In the genomic region with DNA sequence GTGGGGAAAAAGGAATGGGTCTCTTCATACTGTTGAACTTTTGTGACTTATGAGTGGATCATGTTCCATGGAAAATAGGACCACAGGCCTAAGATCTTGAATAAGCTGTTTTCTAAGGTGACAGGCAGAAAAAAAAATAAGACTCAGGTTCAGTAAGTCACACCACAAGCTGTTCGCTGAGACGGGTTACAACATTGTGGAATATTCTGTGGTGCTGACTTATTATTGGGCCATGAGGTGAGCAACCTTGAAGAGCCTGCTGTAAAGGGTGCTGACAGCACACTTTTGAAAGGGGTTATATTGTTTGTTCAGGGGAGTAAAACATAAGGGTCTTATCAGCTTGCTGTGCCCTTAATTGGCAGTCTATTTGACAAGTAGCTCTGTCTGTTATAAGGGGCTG, we compare ENCODE assay signal across 14 cellular contexts.
DNase-seq lines count a peak whose midpoint lies in the region; ATAC-seq and TF ChIP-seq lines count a peak whose summit lies in the region.
"Had no signal": no experiment of that assay in that cellular context is flagged by ENCODE, and none has a peak within 500 bp of the region (broad histone marks: within the 10 kb centered on the region; RNA-seq: fewer than 3 reads in every experiment).

No MANE protein-coding gene starts in this region.

- H4K20me1 ChIP-seq in mammary epithelial cell (ENCODE audit: insufficient read depth, low read length) (no peaks in the 10 kb centered on the region), hepatocyte (ENCODE audit: insufficient read depth, poor library complexity, severe bottlenecking) (no peaks in the 10 kb centered on the region)

- H3K27me3 ChIP-seq in mammary epithelial cell (ENCODE audit: insufficient read depth, low read length) (no peaks in the 10 kb centered on the region), breast epithelium (no peaks in the 10 kb centered on the region), hepatocyte (no peaks in the 10 kb centered on the region)
- H3K27me3 ChIP-seq: BE2C had no signal

- no peak for ATAC-seq in activated CD4-positive, alpha-beta T cell treated with anti-CD3 and anti-CD28 coated beads for 36 hours
- no peak for ATAC-seq in HG02763 (IDR thresholded peaks at IDR 0.05; ENCODE audit: unreplicated experiment)
- ATAC-seq: A549; CD8-positive, alpha-beta T cell; HepG2 had no signal

- CTCF ChIA-PET in mammary epithelial cell (lab: Charles Lee; ENCODE audit: low non-redundant PET), result no interaction called here
- CTCF ChIA-PET in activated CD4-positive, alpha-beta T cell treated with anti-CD3 and anti-CD28 coated beads for 36 hours (lab: Charles Lee), result interaction anchor here (0.8 kb wide), 1 partner anchor 17 kb away, joined by 3 read pairs; no protein-coding TSS in a partner anchor

- H3K9me2 ChIP-seq in hepatocyte (replicated peaks; ENCODE audit: insufficient read depth), result no peaks in the 10 kb centered on the region

- H3K27ac ChIP-seq in mammary epithelial cell (ENCODE audit: insufficient read depth, low read depth, low read length), result no peak overlapping the region
- H3K27ac ChIP-seq in breast epithelium, result no peak overlapping the region
- no peak overlapping the region for H3K27ac ChIP-seq in hepatocyte
- H3K27ac ChIP-seq: A549, C4-2B had no signal

- H3K36me3 Mint-ChIP-seq in activated CD4-positive, alpha-beta T cell treated with anti-CD3 and anti-CD28 coated beads for 36 hours (ENCODE audit: low read depth), result no peaks in the 10 kb centered on the region
- H3K36me3 Mint-ChIP-seq: CD8-positive, alpha-beta T cell had no signal

- no peak overlapping the region for H3K4me3 Mint-ChIP-seq in activated CD4-positive, alpha-beta T cell treated with anti-CD3 and anti-CD28 coated beads for 36 hours
- H3K4me3 Mint-ChIP-seq: CD8-positive, alpha-beta T cell had no signal

- TF ChIP-seq CTCF in mammary epithelial cell (conservative IDR thresholded peaks at IDR 0.05 in 1 of 2, IDR thresholded peaks at IDR 0.05 in 1 of 2; ENCODE audit: extremely low read depth in 1 of 2, insufficient read depth in 1 of 2, low read depth in 1 of 2, low read length in 2 of 2) (no peak), breast epithelium (IDR thresholded peaks at IDR 0.05) (no peak), hepatocyte (IDR thresholded peaks at IDR 0.05; ENCODE audit: poor library complexity) (no peak)

- no peaks in the 10 kb centered on the region for H3K79me2 ChIP-seq in mammary epithelial cell (ENCODE audit: insufficient read depth, low read length)
- no peaks in the 10 kb centered on the region for H3K79me2 ChIP-seq in hepatocyte

- dilution Hi-C loops in mammary epithelial cell (cut with HindIII; ENCODE audit: low sequenced_read_pairs), result no loop called here

- WGBS in mammary epithelial cell (ENCODE audit: low coverage, missing lambda C conversion rate), result 100% methylated on average over 2 of the region's 2 CpGs
- WGBS in hepatocyte (ENCODE audit: low lambda C conversion rate, missing lambda C conversion rate), result 79% methylated on average over 2 of the region's 2 CpGs

- TF ChIP-seq POLR2A in breast epithelium (IDR thresholded peaks at IDR 0.05), result no peak

- H3K36me3 ChIP-seq in mammary epithelial cell (ENCODE audit: insufficient read depth, low read length) (no peaks in the 10 kb centered on the region), breast epithelium (no peaks in the 10 kb centered on the region), hepatocyte (replicated peaks; ENCODE audit: insufficient read depth, low read depth) (no peaks in the 10 kb centered on the region)
- H3K36me3 ChIP-seq: BE2C, HAP-1 had no signal

- POLR2A ChIA-PET in activated CD4-positive, alpha-beta T cell treated with anti-CD3 and anti-CD28 coated beads for 36 hours (lab: Charles Lee), result no interaction called here

- H3K9ac ChIP-seq in mammary epithelial cell (ENCODE audit: insufficient read depth, low read length), result no peak overlapping the region

- no peaks in the 10 kb centered on the region for H3K4me1 ChIP-seq in mammary epithelial cell (ENCODE audit: insufficient read depth, low read length)
- no peaks in the 10 kb centered on the region for H3K4me1 ChIP-seq in breast epithelium
- no peaks in the 10 kb centered on the region for H3K4me1 ChIP-seq in hepatocyte (ENCODE audit: insufficient read depth)
- H3K4me1 ChIP-seq: A549, BE2C, HAP-1 had no signal

- in situ Hi-C loops in mammary epithelial cell (cut with MboI; ENCODE audit: low sequenced_read_pairs in 2 of 2), result no loop called here

- H3K4me3 ChIP-seq in mammary epithelial cell (replicated peaks in 1 of 3; ENCODE audit: insufficient read depth in 1 of 3, low read depth in 2 of 3, low read length in 3 of 3), result no peak overlapping the region
- H3K4me3 ChIP-seq in breast epithelium, result no peak overlapping the region
- no peak overlapping the region for H3K4me3 ChIP-seq in hepatocyte
- H3K4me3 ChIP-seq: A549, HAP-1 had no signal

- no peaks in the 10 kb centered on the region for H3K9me3 Mint-ChIP-seq in activated CD4-positive, alpha-beta T cell treated with anti-CD3 and anti-CD28 coated beads for 36 hours (ENCODE audit: low read depth)
- H3K9me3 Mint-ChIP-seq: CD8-positive, alpha-beta T cell had no signal

- H3K9me3 ChIP-seq in mammary epithelial cell (replicated peaks; ENCODE audit: insufficient read depth, low read length) (no peaks in the 10 kb centered on the region), breast epithelium (no peaks in the 10 kb centered on the region), hepatocyte (ENCODE audit: low read depth) (no peaks in the 10 kb centered on the region)
- H3K9me3 ChIP-seq: A549, BE2C, HAP-1 had no signal

- H3K27me3 Mint-ChIP-seq in activated CD4-positive, alpha-beta T cell treated with anti-CD3 and anti-CD28 coated beads for 36 hours, result peaks cover 10% of the 10 kb centered on the region

- H3K4me2 ChIP-seq in mammary epithelial cell (ENCODE audit: insufficient read depth, low read depth, low read length) (no peak overlapping the region), hepatocyte (no peak overlapping the region)
- H3K4me2 ChIP-seq: A549 had no signal

- peak; percentile 37 for DNase-seq in mammary epithelial cell
- DNase-seq in breast epithelium (ENCODE audit: low spot score in 2 of 2), result no peak
- DNase-seq in NCI-H2227 treated with DMSO at 0.1 percent for 48 hours (lab: John Stamatoyannopoulos, UW), result peak; percentile 29
- peak; percentile 14 for DNase-seq in hepatocyte (ENCODE audit: low spot score)
- no peak for DNase-seq in NCI-H1694 treated with DMSO at 0.1 percent for 48 hours (lab: John Stamatoyannopoulos, UW)
- no peak for DNase-seq in activated CD4-positive, alpha-beta T cell treated with anti-CD3 and anti-CD28 coated beads for 36 hours
- DNase-seq: BE2C; CD8-positive, alpha-beta T cell; COR-L47 had no signal

- H3K27ac Mint-ChIP-seq in activated CD4-positive, alpha-beta T cell treated with anti-CD3 and anti-CD28 coated beads for 36 hours, result no peak overlapping the region
- H3K27ac Mint-ChIP-seq: CD8-positive, alpha-beta T cell had no signal

- no peak overlapping the region for H2AFZ ChIP-seq in mammary epithelial cell (ENCODE audit: low read depth, low read length)
- H2AFZ ChIP-seq in hepatocyte, result no peak overlapping the region

- intact Hi-C loops in mammary epithelial cell (cut with micrococcal nuclease) (no loop called here), breast epithelium (cut with DNase I; ENCODE audit: low total_unique reads) (no loop called here)
- intact Hi-C loops in activated CD4-positive, alpha-beta T cell treated with anti-CD3 and anti-CD28 coated beads for 36 hours (cut with DNase I, micrococcal nuclease), result no loop called here

- H3K4me1 Mint-ChIP-seq in activated CD4-positive, alpha-beta T cell treated with anti-CD3 and anti-CD28 coated beads for 36 hours, result no peaks in the 10 kb centered on the region

- no TSS peak for BruUV-seq in mammary epithelial cell (replicated peaks; lab: Mats Ljungman, UMichigan)

Comparison
In these comparisons a context has a peak if more than half of its experiments do, and no peak if none do; other contexts are left out.
1. DNase-seq: peak in mammary epithelial cell (single experiment), NCI-H2227 treated with DMSO at 0.1 percent for 48 hours (single experiment) and hepatocyte (single experiment); none in breast epithelium (0 of 2), NCI-H1694 treated with DMSO at 0.1 percent for 48 hours (single experiment) and activated CD4-positive, alpha-beta T cell treated with anti-CD3 and anti-CD28 coated beads for 36 hours (single experiment).